Comparison of ENCODE assay signal across 35 cellular contexts in genomic region chr4:38065900-38066299, GRCh38.
DNase-seq lines count a peak whose midpoint lies in the region; ATAC-seq, FAIRE-seq and TF ChIP-seq lines count a peak whose summit lies in the region.
"Had no signal": no experiment of that assay in that cellular context is flagged by ENCODE, and none has a peak within 500 bp of the region (broad histone marks: within the 10 kb centered on the region; RNA-seq: fewer than 3 reads in every experiment).

No MANE protein-coding gene starts in this region.

- no peaks in the 10 kb centered on the region for H3K79me2 ChIP-seq in K562 (ENCODE audit: control insufficient read depth, insufficient read depth, low read length)

- no peak for FAIRE-seq in K562 (lab: Jason Lieb, UNC)
- FAIRE-seq: A204.1, A549, D721Med had no signal

- no peak overlapping the region for H3K27ac Mint-ChIP-seq in activated CD4-positive, alpha-beta T cell treated with anti-CD3 and anti-CD28 coated beads, Interleukin-2, amount 10 ng/mL, durations not matched to agents 7 days and 5 days
- H3K27ac Mint-ChIP-seq: B cell; CD4-positive, alpha-beta memory T cell; CD4-positive, alpha-beta T cell; CD4-positive, CD25-positive, alpha-beta regulatory T cell; CD8-positive, alpha-beta memory T cell; CD8-positive, alpha-beta T cell had no signal

- no peak for TF ChIP-seq RAD21 in K562 (CRISPR knock-in tag; conservative IDR thresholded peaks at IDR 0.05 in 1 of 2, IDR thresholded peaks at IDR 0.05 in 1 of 2)

- intact Hi-C loops in K562 (cut with micrococcal nuclease): loop anchor here (5.0 to 10.0 kb wide), 4 partner anchors 251 to 1069 kb away; no protein-coding TSS in a partner anchor
- intact Hi-C loops in ovary (cut with DNase I): loop anchor here (5.0 to 10.0 kb wide), 10 partner anchors 109 to 799 kb away; partner anchors contain the start of gene FAM114A1 (in 1 of the 4)
- intact Hi-C loops in breast epithelium (cut with DNase I; ENCODE audit: low total_unique reads): no loop called here

- TF ChIP-seq CTCF in HEK293 (tag by site-specific recombination; IDR thresholded peaks at IDR 0.05) (no peak), K562 (IDR thresholded peaks at IDR 0.05 in 2 of 3, conservative IDR thresholded peaks at IDR 0.05 in 1 of 3; ENCODE audit: insufficient read depth in 2 of 3, low read depth in 1 of 3, low read length in 3 of 3) (no peak), ovary (IDR thresholded peaks at IDR 0.05) (no peak), breast epithelium (IDR thresholded peaks at IDR 0.05) (no peak)

- no peaks in the 10 kb centered on the region for H3K4me1 ChIP-seq in HEK293 (ENCODE audit: control insufficient read depth, insufficient read depth, low read length)
- peaks cover 7 to 15% of the 10 kb centered on the region in 2 experiments; a peak in 3 of 5 replicates for H3K4me1 ChIP-seq in K562 (replicated peaks in 1 of 2; ENCODE audit: control insufficient read depth in 2 of 2, insufficient read depth in 2 of 2, low read length in 2 of 2)
- peaks cover 7% of the 10 kb centered on the region for H3K4me1 ChIP-seq in ovary (ENCODE audit: insufficient read depth)
- H3K4me1 ChIP-seq in breast epithelium: no peaks in the 10 kb centered on the region

- DNase-seq in HEK293T (ENCODE audit: extremely low spot score) (no peak), K562 (ENCODE audit: extremely low read depth in 1 of 4, low spot score in 3 of 4) (no peak), ovary (no peak), breast epithelium (ENCODE audit: low spot score in 2 of 2) (no peak)
- no peak for DNase-seq in activated CD4-positive, alpha-beta T cell treated with anti-CD3 and anti-CD28 coated beads, Interleukin-2, amount 10 ng/mL, durations not matched to agents 7 days and 5 days
- DNase-seq: 8988T; ACHN; AML-193; BE2C; C1 segment of cervical spinal cord; Caco-2; Calu3; CD4-positive, alpha-beta memory T cell; CD4-positive, alpha-beta T cell; CD4-positive, CD25-positive, alpha-beta regulatory T cell; CD8-positive, alpha-beta memory T cell; CD8-positive, alpha-beta T cell; COR-L47; DMS 273 treated with DMSO at 0.1 percent for 48 hours; DMS153; DMS53; DMS79; DMS79 treated with DMSO at 0.1 percent for 48 hours; DND-41; EL had no signal

- H3K4me2 ChIP-seq in K562 (ENCODE audit: insufficient read depth, low read length): no peak overlapping the region
- H3K4me2 ChIP-seq: A549, BLaER1 had no signal

- CTCF ChIA-PET in HEK293 (lab: Yijun Ruan, JAX): no interaction called here
- CTCF ChIA-PET in HEK293T (lab: Yijun Ruan, JAX): interaction anchor here (0.5 to 0.8 kb wide), 3 partner anchors 104 to 661 kb away, joined by 3 to 5 read pairs (median 3); no protein-coding TSS in a partner anchor
- CTCF ChIA-PET in K562 (lab: Yijun Ruan, JAX; ENCODE audit: low intra/inter-chr PET ratio): interaction anchor here (0.6 kb wide), 1 partner anchor 664 kb away, joined by 8 read pairs; no protein-coding TSS in a partner anchor
- CTCF ChIA-PET in activated CD4-positive, alpha-beta T cell treated with anti-CD3 and anti-CD28 coated beads, Interleukin-2, amount 10 ng/mL, durations not matched to agents 7 days and 5 days (lab: Charles Lee): interaction anchor here (1.2 kb wide), 1 partner anchor 15 kb away, joined by 3 read pairs; no protein-coding TSS in a partner anchor

- TF ChIP-seq POLR2A in K562 (conservative IDR thresholded peaks at IDR 0.05) (no peak), ovary (IDR thresholded peaks at IDR 0.05) (no peak), breast epithelium (IDR thresholded peaks at IDR 0.05) (no peak)

- no peaks in the 10 kb centered on the region for H4K20me1 ChIP-seq in K562 (replicated peaks; ENCODE audit: control insufficient read depth, insufficient read depth, low read length)
- H4K20me1 ChIP-seq: BLaER1; BLaER1 treated with 17β-estradiol and CSF1 and Interleukin-3, amounts not matched to agents 10 nM and 100 nM had no signal

- peaks cover 35% of the 10 kb centered on the region for H3K36me3 Mint-ChIP-seq in activated CD4-positive, alpha-beta T cell treated with anti-CD3 and anti-CD28 coated beads, Interleukin-2, amount 10 ng/mL, durations not matched to agents 7 days and 5 days (ENCODE audit: low read depth)

- H3K27me3 Mint-ChIP-seq in activated CD4-positive, alpha-beta T cell treated with anti-CD3 and anti-CD28 coated beads, Interleukin-2, amount 10 ng/mL, durations not matched to agents 7 days and 5 days: no peaks in the 10 kb centered on the region
- H3K27me3 Mint-ChIP-seq: B cell; CD4-positive, alpha-beta memory T cell; CD4-positive, alpha-beta T cell; CD4-positive, CD25-positive, alpha-beta regulatory T cell had no signal

- H3K27ac ChIP-seq in HEK293 (ENCODE audit: extremely low read depth, low read depth, low read length): no peak overlapping the region
- no peak overlapping the region for H3K27ac ChIP-seq in K562 (ENCODE audit: extremely low read depth, low read depth, low read length)
- no peak overlapping the region for H3K27ac ChIP-seq in ovary
- no peak overlapping the region for H3K27ac ChIP-seq in breast epithelium
- H3K27ac ChIP-seq: 22Rv1, A549, BLaER1, C4-2B had no signal

- no peaks in the 10 kb centered on the region for H3K9me1 ChIP-seq in K562 (ENCODE audit: control insufficient read depth, insufficient read depth, low read length)

- H3K9ac ChIP-seq in K562 (ENCODE audit: insufficient read depth in 1 of 2, low read depth in 2 of 2, low read length in 2 of 2): no peak overlapping the region
- H3K9ac ChIP-seq: BLaER1; BLaER1 treated with 17β-estradiol and CSF1 and Interleukin-3, amounts not matched to agents 10 nM and 100 nM had no signal

- ATAC-seq in K562: no peak
- ATAC-seq: A549; CD8-positive, alpha-beta T cell had no signal

- no peaks in the 10 kb centered on the region for H3K9me3 Mint-ChIP-seq in activated CD4-positive, alpha-beta T cell treated with anti-CD3 and anti-CD28 coated beads, Interleukin-2, amount 10 ng/mL, durations not matched to agents 7 days and 5 days
- H3K9me3 Mint-ChIP-seq: CD14-positive monocyte; CD4-positive, alpha-beta memory T cell; CD4-positive, alpha-beta T cell; CD8-positive, alpha-beta memory T cell; CD8-positive, alpha-beta T cell had no signal

- TF ChIP-seq EP300 in K562 (IDR thresholded peaks at IDR 0.05; ENCODE audit: low read length) (no peak), ovary (IDR thresholded peaks at IDR 0.05) (no peak)

- H3K4me3 ChIP-seq in HEK293 (ENCODE audit: low read depth, low read length): no peak overlapping the region
- no peak overlapping the region for H3K4me3 ChIP-seq in K562
- no peak overlapping the region for H3K4me3 ChIP-seq in ovary
- no peak overlapping the region for H3K4me3 ChIP-seq in breast epithelium
- H3K4me3 ChIP-seq: A549; BLaER1; BLaER1 treated with 17β-estradiol and CSF1 and Interleukin-3, amounts not matched to agents 10 nM and 100 nM had no signal

- H3K27me3 ChIP-seq in K562 (ENCODE audit: control insufficient read depth in 2 of 2, insufficient read depth in 2 of 2, low read length in 2 of 2) (no peaks in the 10 kb centered on the region), ovary (no peaks in the 10 kb centered on the region), breast epithelium (no peaks in the 10 kb centered on the region)
- H3K27me3 ChIP-seq: BE2C; BLaER1; BLaER1 treated with 17β-estradiol and CSF1 and Interleukin-3, amounts not matched to agents 10 nM and 100 nM had no signal

- H3K36me3 ChIP-seq in HEK293 (ENCODE audit: control insufficient read depth in 2 of 2, insufficient read depth in 1 of 2, low read length in 2 of 2) (peaks cover 0 to 8% of the 10 kb centered on the region in 2 experiments; a peak in 1 of 3 replicates), K562 (ENCODE audit: control insufficient read depth, insufficient read depth, low read length) (no peaks in the 10 kb centered on the region), ovary (no peaks in the 10 kb centered on the region), breast epithelium (no peaks in the 10 kb centered on the region)
- H3K36me3 ChIP-seq: BE2C had no signal

- BruUV-seq in K562 (replicated peaks; lab: Mats Ljungman, UMichigan): no TSS peak

- POLR2A ChIA-PET in HEK293 (lab: Yijun Ruan, JAX): interaction anchor here (0.6 kb wide), 1 partner anchor 45 kb away, joined by 4 read pairs; no protein-coding TSS in a partner anchor
- POLR2A ChIA-PET in HEK293T (lab: Yijun Ruan, JAX): no interaction called here
- POLR2A ChIA-PET in K562 (lab: Yijun Ruan, JAX): interaction anchor here (0.6 kb wide), 1 partner anchor 253 kb away, joined by 3 read pairs; no protein-coding TSS in a partner anchor
- POLR2A ChIA-PET in activated CD4-positive, alpha-beta T cell treated with anti-CD3 and anti-CD28 coated beads, Interleukin-2, amount 10 ng/mL, durations not matched to agents 7 days and 5 days (lab: Charles Lee): no interaction called here

- no peak overlapping the region for H2AFZ ChIP-seq in K562 (ENCODE audit: low read depth, low read length)

- H3K9me3 ChIP-seq in HEK293 (ENCODE audit: control insufficient read depth, insufficient read depth, low read depth, low read length): no peaks in the 10 kb centered on the region
- no peaks in the 10 kb centered on the region for H3K9me3 ChIP-seq in K562 (replicated peaks; ENCODE audit: control insufficient read depth, insufficient read depth, low read depth, low read length)
- H3K9me3 ChIP-seq in ovary: no peaks in the 10 kb centered on the region
- H3K9me3 ChIP-seq in breast epithelium: no peaks in the 10 kb centered on the region
- H3K9me3 ChIP-seq: A549; BE2C; BLaER1; BLaER1 treated with 17β-estradiol and CSF1 and Interleukin-3, amounts not matched to agents 10 nM and 100 nM; Caco-2 had no signal

- H3K4me3 Mint-ChIP-seq in activated CD4-positive, alpha-beta T cell treated with anti-CD3 and anti-CD28 coated beads, Interleukin-2, amount 10 ng/mL, durations not matched to agents 7 days and 5 days: no peak overlapping the region
- H3K4me3 Mint-ChIP-seq: B cell; CD14-positive monocyte; CD4-positive, alpha-beta memory T cell; CD4-positive, alpha-beta T cell; CD8-positive, alpha-beta memory T cell; CD8-positive, alpha-beta T cell had no signal

- H3K4me1 Mint-ChIP-seq in activated CD4-positive, alpha-beta T cell treated with anti-CD3 and anti-CD28 coated beads, Interleukin-2, amount 10 ng/mL, durations not matched to agents 7 days and 5 days: peaks cover 34% of the 10 kb centered on the region

- in situ Hi-C loops in K562 (cut with MboI): loop anchor here (25.0 kb wide), 1 partner anchor 1071 kb away; no protein-coding TSS in a partner anchor

- WGBS in K562 (ENCODE audit: insufficient coverage, low coverage, missing lambda C conversion rate): 34% methylated on average over 5 of the region's 5 CpGs
- WGBS in ovary, 3 donors: 85 to 89% (median 85%) methylated on average over 5 of the region's 5 CpGs

TF ChIP-seq in HEK293, 187 proteins besides CTCF, POLR2A, EP300 and RAD21 (continues in another document):
- no peak for TF ChIP-seq OVOL3 (tag by site-specific recombination; IDR thresholded peaks at IDR 0.05)
- no peak for TF ChIP-seq ZNF350 (tag by site-specific recombination; IDR thresholded peaks at IDR 0.05)

TF ChIP-seq in HEK293T, 16 proteins besides CTCF, POLR2A, EP300 and RAD21 (continues in another document):
- no peak for TF ChIP-seq CTBP1 (IDR thresholded peaks at IDR 0.05; ENCODE audit: borderline replicate concordance)

Comparison
In these comparisons a context has a peak if more than half of its experiments do, and no peak if none do; other contexts are left out.
1. POLR2A ChIA-PET loops: an anchor here in HEK293 (0.6 kb wide) and K562 (0.6 kb wide); none called in HEK293T and activated CD4-positive, alpha-beta T cell treated with anti-CD3 and anti-CD28 coated beads, Interleukin-2, amount 10 ng/mL, durations not matched to agents 7 days and 5 days.